ENCODE assay signal across 16 cellular contexts in genomic region chr1:67264899-67265298, GRCh38. TPM values are rescaled to one million over a fixed set of nuclear protein-coding genes. Genes with fewer than 3 reads are reported as not detected.
DNase-seq lines count a peak whose midpoint lies in the region; ATAC-seq lines count a peak whose summit lies in the region.
"Had no signal": no experiment of that assay in that cellular context is flagged by ENCODE, and none has a peak within 500 bp of the region (broad histone marks: within the 10 kb centered on the region; RNA-seq: fewer than 3 reads in every experiment).

No MANE protein-coding gene starts in this region.

- DNase-seq in activated naive CD4-positive, alpha-beta T cell treated with anti-CD3 and anti-CD28 coated beads for 36 hours = no peak
- DNase-seq in activated naive CD4-positive, alpha-beta T cell treated with Interleukin-2 at 50 U/mL for 16 hours = no peak
- no peak for DNase-seq in T-helper 17 cell
- no peak for DNase-seq in stimulated activated naive CD8-positive, alpha-beta T cell treated with anti-CD3 and anti-CD28 coated beads, Interleukin-15, amount 100 ng/mL, for 72 hours
- DNase-seq in GM19240 (ENCODE audit: insufficient read length, low spot score) = no peak
- no peak for DNase-seq in NCI-H1694 treated with DMSO at 0.1 percent for 48 hours (lab: John Stamatoyannopoulos, UW)
- DNase-seq in NCI-H510A treated with DMSO at 0.1 percent for 48 hours (lab: John Stamatoyannopoulos, UW) = no peak
- DNase-seq: esophagus squamous epithelium; mammary epithelial cell; NCI-H510A; stimulated activated CD4-positive, alpha-beta T cell treated with anti-CD3 and anti-CD28 coated beads, Interleukin-12 subunit alpha, Interleukin-12 subunit beta, amount 100 ng/mL, for 4 hours; stimulated activated CD8-positive, alpha-beta memory T cell treated with anti-CD3 and anti-CD28 coated beads, Interleukin-4, amount 100 ng/mL, for 48 hours had no signal

- H3K36me3 Mint-ChIP-seq in activated naive CD4-positive, alpha-beta T cell treated with anti-CD3 and anti-CD28 coated beads for 36 hours (ENCODE audit: low read depth) = peaks cover 3% of the 10 kb centered on the region
- peaks cover 2% of the 10 kb centered on the region for H3K36me3 Mint-ChIP-seq in T-helper 17 cell (ENCODE audit: low read depth)

- H3K4me1 Mint-ChIP-seq in activated naive CD4-positive, alpha-beta T cell treated with anti-CD3 and anti-CD28 coated beads for 36 hours (ENCODE audit: low read depth) = peaks cover 26% of the 10 kb centered on the region
- peaks cover 10% of the 10 kb centered on the region for H3K4me1 Mint-ChIP-seq in T-helper 17 cell
- H3K4me1 Mint-ChIP-seq in stimulated activated naive CD8-positive, alpha-beta T cell treated with anti-CD3 and anti-CD28 coated beads, Interleukin-15, amount 100 ng/mL, for 72 hours = peaks cover 35% of the 10 kb centered on the region

- CTCF ChIA-PET in activated naive CD4-positive, alpha-beta T cell treated with anti-CD3 and anti-CD28 coated beads for 36 hours (lab: Charles Lee) = no interaction called here

- H3K27me3 Mint-ChIP-seq in activated naive CD4-positive, alpha-beta T cell treated with anti-CD3 and anti-CD28 coated beads for 36 hours (ENCODE audit: low read depth) = no peaks in the 10 kb centered on the region
- H3K27me3 Mint-ChIP-seq in T-helper 17 cell = no peaks in the 10 kb centered on the region
- no peaks in the 10 kb centered on the region for H3K27me3 Mint-ChIP-seq in stimulated activated naive CD8-positive, alpha-beta T cell treated with anti-CD3 and anti-CD28 coated beads, Interleukin-15, amount 100 ng/mL, for 72 hours

- H3K9me3 Mint-ChIP-seq in activated naive CD4-positive, alpha-beta T cell treated with anti-CD3 and anti-CD28 coated beads for 36 hours = no peaks in the 10 kb centered on the region
- H3K9me3 Mint-ChIP-seq in stimulated activated naive CD8-positive, alpha-beta T cell treated with anti-CD3 and anti-CD28 coated beads, Interleukin-15, amount 100 ng/mL, for 72 hours = peaks cover 0 to 1% of the 10 kb centered on the region in 2 donors

- H3K27ac Mint-ChIP-seq in activated naive CD4-positive, alpha-beta T cell treated with anti-CD3 and anti-CD28 coated beads for 36 hours = peak overlapping the region; percentile 56
- peak overlapping the region; percentile 41 for H3K27ac Mint-ChIP-seq in T-helper 17 cell
- H3K27ac Mint-ChIP-seq in stimulated activated naive CD8-positive, alpha-beta T cell treated with anti-CD3 and anti-CD28 coated beads, Interleukin-15, amount 100 ng/mL, for 72 hours = peak overlapping the region in 1 of 2 donors; percentile 54

- peak; percentile 80 for ATAC-seq in GM21619 (IDR thresholded peaks at IDR 0.05; ENCODE audit: unreplicated experiment)
- ATAC-seq in T-helper 17 cell = peak; percentile 33
- no peak for ATAC-seq in stimulated activated naive CD8-positive, alpha-beta T cell treated with anti-CD3 and anti-CD28 coated beads, Interleukin-15, amount 100 ng/mL, for 72 hours
- ATAC-seq: Right ventricle myocardium inferior had no signal

- intact Hi-C loops in activated naive CD4-positive, alpha-beta T cell treated with anti-CD3 and anti-CD28 coated beads for 36 hours (cut with micrococcal nuclease) = no loop called here

- H3K4me3 Mint-ChIP-seq in activated naive CD4-positive, alpha-beta T cell treated with anti-CD3 and anti-CD28 coated beads for 36 hours = no peak overlapping the region
- no peak overlapping the region for H3K4me3 Mint-ChIP-seq in T-helper 17 cell
- peak overlapping the region; percentile 38 to 54 for H3K4me3 Mint-ChIP-seq in stimulated activated naive CD8-positive, alpha-beta T cell treated with anti-CD3 and anti-CD28 coated beads, Interleukin-15, amount 100 ng/mL, for 72 hours

- no peaks in the 10 kb centered on the region for H3K9me3 ChIP-seq in T-helper 17 cell (ENCODE audit: control insufficient read depth, low read length, poor library complexity, severe bottlenecking)
- H3K9me3 ChIP-seq: esophagus squamous epithelium had no signal

RNA-seq across cellular contexts. Expression of gene IL12RB2, which starts 42.8 kb away (rescaled TPM):
- total RNA-seq in activated naive CD4-positive, alpha-beta T cell treated with anti-CD3 and anti-CD28 coated beads for 36 hours = 10 to 100 TPM; 76.5 to 82.9 TPM
- total RNA-seq in T-helper 17 cell = 1 to 10 TPM; 2.1 to 3.4 TPM
- total RNA-seq: cardiac muscle cell, osteocyte had no signal

Comparison
In these comparisons a context has a peak if more than half of its experiments do, and no peak if none do; other contexts are left out.
1. H3K4me3 Mint-ChIP-seq: peak in stimulated activated naive CD8-positive, alpha-beta T cell treated with anti-CD3 and anti-CD28 coated beads, Interleukin-15, amount 100 ng/mL, for 72 hours (2 of 2); none in activated naive CD4-positive, alpha-beta T cell treated with anti-CD3 and anti-CD28 coated beads for 36 hours (single experiment) and T-helper 17 cell (single experiment).
2. RNA of gene IL12RB2, which starts 42.8 kb away (total RNA-seq): 76.5 to 82.9 TPM in activated naive CD4-positive, alpha-beta T cell treated with anti-CD3 and anti-CD28 coated beads for 36 hours; 2.1 to 3.4 TPM in T-helper 17 cell; every median in the first group is over 10 times any median in the second.